ENCODE assay signal across 31 cellular contexts in genomic region chr17:48223945-48224344, GRCh38.
"Had no signal": no experiment of that assay in that cellular context is flagged by ENCODE, and none has a peak within 500 bp of the region (broad histone marks: within the 10 kb centered on the region; RNA-seq: fewer than 3 reads in every experiment).

No MANE protein-coding gene starts in this region.

- H3K36me3 ChIP-seq: ascending aorta, breast epithelium, SJCRH30, WERI-Rb-1 had no signal

- H3K4me1 ChIP-seq: ascending aorta, body of pancreas, breast epithelium, SJCRH30 had no signal

- H3K4me3 ChIP-seq: ascending aorta, body of pancreas, breast epithelium, SJCRH30, SK-N-MC had no signal

- H3K27ac ChIP-seq: ascending aorta, body of pancreas, breast epithelium, KMS-11, SJCRH30, SK-N-MC, WERI-Rb-1 had no signal

- H3K4me3 Mint-ChIP-seq: activated CD4-positive, alpha-beta memory T cell treated with anti-CD3 and anti-CD28 coated beads, Interleukin-2, amount 10 ng/mL, durations not matched to agents 7 days and 5 days; activated naive CD8-positive, alpha-beta T cell treated with anti-CD3 and anti-CD28 coated beads, Interleukin-2, amount 10 ng/mL, durations not matched to agents 7 days and 5 days; activated T-cell treated with anti-CD3 and anti-CD28 coated beads, Interleukin-2, amount 50 U/mL, for 24 hours had no signal

- H3K9me3 Mint-ChIP-seq: activated CD4-positive, alpha-beta memory T cell treated with anti-CD3 and anti-CD28 coated beads, Interleukin-2, amount 10 ng/mL, durations not matched to agents 7 days and 5 days; activated naive CD8-positive, alpha-beta T cell treated with anti-CD3 and anti-CD28 coated beads, Interleukin-2, amount 10 ng/mL, durations not matched to agents 7 days and 5 days; activated T-cell treated with anti-CD3 and anti-CD28 coated beads, Interleukin-2, amount 50 U/mL, for 24 hours had no signal

- H3K27me3 Mint-ChIP-seq: activated CD4-positive, alpha-beta memory T cell treated with anti-CD3 and anti-CD28 coated beads, Interleukin-2, amount 10 ng/mL, durations not matched to agents 7 days and 5 days; activated naive CD8-positive, alpha-beta T cell treated with anti-CD3 and anti-CD28 coated beads, Interleukin-2, amount 10 ng/mL, durations not matched to agents 7 days and 5 days; activated T-cell treated with anti-CD3 and anti-CD28 coated beads, Interleukin-2, amount 50 U/mL, for 24 hours had no signal

- H3K4me2 ChIP-seq: KMS-11 had no signal

- DNase-seq: activated CD4-positive, alpha-beta memory T cell treated with anti-CD3 and anti-CD28 coated beads, Interleukin-2, amount 10 ng/mL, durations not matched to agents 7 days and 5 days; activated CD4-positive, alpha-beta T cell treated with anti-CD3 and anti-CD28 coated beads for 1 hour; activated CD4-positive, alpha-beta T cell treated with anti-CD3 and anti-CD28 coated beads for 48 hours; activated CD4-positive, CD25-positive, alpha-beta regulatory T cell; activated effector memory CD4-positive, alpha-beta T cell treated with anti-CD3 and anti-CD28 coated beads, Interleukin-2, amount 50 U/mL, for 16 hours; activated naive CD4-positive, alpha-beta T cell; activated naive CD4-positive, alpha-beta T cell treated with anti-CD3 and anti-CD28 coated beads, Interleukin-2, amount 50 U/mL, for 16 hours; activated naive CD8-positive, alpha-beta T cell treated with anti-CD3 and anti-CD28 coated beads, Interleukin-2, amount 10 ng/mL, durations not matched to agents 7 days and 5 days; activated T-cell treated with anti-CD3 and anti-CD28 coated beads, Interleukin-2, amount 50 U/mL, for 24 hours; amygdala; body of pancreas; cerebellar nuclear complex; NCI-H1105; NCI-H1417 treated with DMSO at 0.1 percent for 48 hours; NCI-H187 treated with DMSO at 0.1 percent for 48 hours; NCI-H2081; NCI-H2171 treated with DMSO at 0.1 percent for 48 hours; NCI-H2227 treated with DMSO at 0.1 percent for 48 hours; NCI-H446 treated with DMSO at 0.1 percent for 48 hours; NCI-H524; NCI-H69; NCI-H82; SHP77; SJCRH30; T1000; WERI-Rb-1 had no signal

- ATAC-seq: body of pancreas, Panc1 had no signal

- H3K9me3 ChIP-seq: ascending aorta, body of pancreas, breast epithelium, SJCRH30 had no signal

- H3K27ac Mint-ChIP-seq: activated CD4-positive, alpha-beta memory T cell treated with anti-CD3 and anti-CD28 coated beads, Interleukin-2, amount 10 ng/mL, durations not matched to agents 7 days and 5 days; activated naive CD8-positive, alpha-beta T cell treated with anti-CD3 and anti-CD28 coated beads, Interleukin-2, amount 10 ng/mL, durations not matched to agents 7 days and 5 days; activated T-cell treated with anti-CD3 and anti-CD28 coated beads, Interleukin-2, amount 50 U/mL, for 24 hours had no signal

- H3K9ac ChIP-seq: KMS-11 had no signal

- H3K27me3 ChIP-seq: ascending aorta, body of pancreas, breast epithelium, SJCRH30 had no signal
